Comparison of ENCODE assay signal across 8 cellular contexts in the genomic region with DNA sequence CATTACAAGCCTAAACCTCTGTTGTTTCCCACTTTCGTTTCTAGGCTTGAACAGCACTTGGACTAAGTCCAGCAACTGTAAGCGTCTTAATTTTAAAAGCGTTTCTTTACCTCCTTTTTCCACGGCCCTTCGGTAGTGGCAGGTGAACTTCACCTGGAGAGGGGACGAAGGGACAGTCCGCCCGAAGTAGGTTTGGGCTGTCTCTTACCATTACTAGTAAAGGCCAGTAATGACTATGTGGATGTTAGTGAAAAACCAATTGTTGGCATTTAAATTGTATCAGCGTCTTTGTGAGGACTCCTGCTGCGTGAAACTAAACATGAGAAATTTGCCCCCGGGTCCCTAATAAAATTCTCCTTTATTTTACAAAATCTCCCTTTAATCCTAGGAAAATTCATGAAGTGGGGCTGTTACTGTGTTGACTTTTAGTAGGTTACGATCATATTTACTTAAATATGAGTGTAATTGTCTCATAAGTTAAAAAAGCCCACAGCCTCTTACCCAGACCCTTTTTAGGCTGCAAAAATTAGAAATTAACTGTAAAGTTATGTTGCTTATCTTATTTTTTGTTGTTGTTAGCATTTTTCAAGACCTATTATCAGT. TPM values are rescaled to one million over a fixed set of nuclear protein-coding genes. Genes with fewer than 3 reads are reported as not detected.
A peak's percentile ranks its signal among the peaks of the same experiment; 100 is the strongest.
DNase-seq lines count a peak whose midpoint lies in the region; ATAC-seq and TF ChIP-seq lines count a peak whose summit lies in the region.

No MANE protein-coding gene starts in this region.

- peaks cover 13% of the 10 kb centered on the region for H3K4me1 ChIP-seq in mesodermal cell (ENCODE audit: control insufficient read depth, insufficient read depth, low read length, poor library complexity, severe bottlenecking)
- peaks cover 0 to 12% of the 10 kb centered on the region in 2 donors for H3K4me1 ChIP-seq in aorta (ENCODE audit: control insufficient read depth in 1 of 2, insufficient read depth in 2 of 2, low read length in 2 of 2)

- TF ChIP-seq POLR2A in NB4 (IDR thresholded peaks at IDR 0.05; ENCODE audit: extremely low read depth, insufficient read length): no peak

- H3K27me3 ChIP-seq in aorta (ENCODE audit: control insufficient read depth in 1 of 2, insufficient read depth in 2 of 2, low read length in 1 of 2): no peaks in the 10 kb centered on the region

- TF ChIP-seq CTCF in NB4 (IDR thresholded peaks at IDR 0.05; ENCODE audit: low read depth, low read length): no peak

- ATAC-seq in GM18498 (IDR thresholded peaks at IDR 0.05; ENCODE audit: unreplicated experiment) (peak; percentile 9), aorta (ENCODE audit: low FRiP score) (peak; percentile 1)

- H3K27ac ChIP-seq in mesodermal cell (ENCODE audit: low read depth, low read length, severe bottlenecking): peak overlapping the region; percentile 83
- peak overlapping the region; percentile 90 to 98 for H3K27ac ChIP-seq in aorta (ENCODE audit: low read depth in 1 of 2, low read length in 2 of 2)

- intact Hi-C loops in aorta (cut with DNase I): loop anchor here in 1 of 2 donors (2.0 to 10.0 kb wide), 3 partner anchors 71 to 139 kb away; partner anchors contain the start of genes MED4 and RB1

- 0% methylated on average over 2 to 5 of the region's 12 CpGs for WGBS in mesodermal cell (ENCODE audit: insufficient coverage in 2 of 2), 2 experiments
- WGBS in aorta, 2 donors: 0 to 1% methylated on average over 12 of the region's 12 CpGs

- H3K4me3 ChIP-seq in NB4 (ENCODE audit: low read depth, low read length) (peak overlapping the region; percentile 95), mesodermal cell (ENCODE audit: extremely low read depth, insufficient read depth, low read length, poor library complexity, severe bottlenecking) (peak overlapping the region; percentile 86), aorta (ENCODE audit: low read length in 2 of 2) (peak overlapping the region; percentile 65 to 89)

- no peak for DNase-seq in NB4 (ENCODE audit: low read depth)
- peak; percentile 48 for DNase-seq in dedifferentiated amniotic fluid mesenchymal stem cell (ENCODE audit: extremely low spot score)
- DNase-seq in aorta: no peak
- no peak for DNase-seq in Ammon's horn (ENCODE audit: low spot score)
- DNase-seq in cerebellar cortex (ENCODE audit: low spot score): no peak
- DNase-seq in NCI-H1436 (lab: John Stamatoyannopoulos, UW): no peak

- no peaks in the 10 kb centered on the region for H3K9me3 ChIP-seq in mesodermal cell (ENCODE audit: control insufficient read depth, low read length)
- H3K9me3 ChIP-seq in aorta (ENCODE audit: control insufficient read depth, low read length): no peaks in the 10 kb centered on the region

- H3K36me3 ChIP-seq in mesodermal cell (ENCODE audit: control insufficient read depth, insufficient read depth, low read length) (peaks cover under 1% of the 10 kb centered on the region), aorta (ENCODE audit: control insufficient read depth in 1 of 2, insufficient read depth in 2 of 2, low read length in 1 of 2) (no peaks in the 10 kb centered on the region)

RNA-seq across cellular contexts. Expression of gene ITM2B, which starts 1.0 kb away (rescaled TPM):
- polyA plus RNA-seq in mesodermal cell (2013, experiment 1 of 2): 508 TPM
- polyA plus RNA-seq in mesodermal cell (2013, experiment 2 of 2): 507 TPM
- 100 to 1,000 TPM; 549 to 771 TPM for total RNA-seq in aorta
- 100 to 1,000 TPM; 371 to 929 TPM for polyA plus RNA-seq in aorta
